In genomic region chr17:70074236-70074830, GRCh38 we compare ENCODE assay signal across 18 cellular contexts. TPM values are rescaled to one million over a fixed set of nuclear protein-coding genes. Genes with fewer than 3 reads are reported as not detected.
"Had no signal": no experiment of that assay in that cellular context is flagged by ENCODE, and none has a peak within 500 bp of the region (broad histone marks: within the 10 kb centered on the region; RNA-seq: fewer than 3 reads in every experiment).

No MANE protein-coding gene starts in this region.

- H3K36me3 ChIP-seq: cardiac muscle cell, gastroesophageal sphincter, spleen, WERI-Rb-1 had no signal

- H3K27me3 ChIP-seq: cardiac muscle cell, gastroesophageal sphincter, spleen had no signal

- DNase-seq: activated CD4-positive, alpha-beta memory T cell treated with anti-CD3 and anti-CD28 coated beads for 36 hours; activated CD4-positive, alpha-beta T cell treated with anti-CD3 and anti-CD28 coated beads for 36 hours; activated CD8-positive, alpha-beta memory T cell treated with anti-CD3 and anti-CD28 coated beads, Interleukin-2, amount 10 ng/mL, durations not matched to agents 7 days and 5 days; activated effector memory CD4-positive, alpha-beta T cell treated with Interleukin-2 at 50 U/mL for 16 hours; activated naive CD4-positive, alpha-beta T cell treated with anti-CD3 and anti-CD28 coated beads, Interleukin-2, amount 50 U/mL, for 16 hours; activated T-cell treated with anti-CD3 and anti-CD28 coated beads, Interleukin-2, amount 50 U/mL, for 4 hours; naive thymus-derived CD4-positive, alpha-beta T cell; psoas muscle; spleen; WERI-Rb-1 had no signal

- H3K27ac Mint-ChIP-seq: activated CD4-positive, alpha-beta memory T cell treated with anti-CD3 and anti-CD28 coated beads for 36 hours; activated CD4-positive, alpha-beta T cell treated with anti-CD3 and anti-CD28 coated beads for 36 hours; activated CD8-positive, alpha-beta memory T cell treated with anti-CD3 and anti-CD28 coated beads, Interleukin-2, amount 10 ng/mL, durations not matched to agents 7 days and 5 days; naive thymus-derived CD4-positive, alpha-beta T cell; stimulated activated naive CD8-positive, alpha-beta T cell treated with anti-CD3 and anti-CD28 coated beads, Interleukin-15, Interleukin-2, amounts not matched to agents 100 ng/mL and 50 ng/mL, for 24 hours; T-helper 1 cell treated with Interleukin-12 subunit alpha and Interleukin-12 subunit beta and Interleukin-4 antibody, amounts not matched to agents 30 μg/mL and 1 μg/mL, for 36 hours had no signal

- H3K4me1 Mint-ChIP-seq: activated CD4-positive, alpha-beta T cell treated with anti-CD3 and anti-CD28 coated beads for 36 hours; activated CD8-positive, alpha-beta memory T cell treated with anti-CD3 and anti-CD28 coated beads, Interleukin-2, amount 10 ng/mL, durations not matched to agents 7 days and 5 days had no signal

- H3K27me3 Mint-ChIP-seq: activated CD8-positive, alpha-beta memory T cell treated with anti-CD3 and anti-CD28 coated beads, Interleukin-2, amount 10 ng/mL, durations not matched to agents 7 days and 5 days had no signal

- H3K9me3 ChIP-seq: gastroesophageal sphincter, mucosa of descending colon, psoas muscle, spleen had no signal

- H3K4me3 ChIP-seq: cardiac muscle cell, gastroesophageal sphincter, lung, mucosa of descending colon, psoas muscle, spleen had no signal

- H3K4me1 ChIP-seq: psoas muscle, spleen had no signal

- H3K4me3 Mint-ChIP-seq: activated CD4-positive, alpha-beta memory T cell treated with anti-CD3 and anti-CD28 coated beads for 36 hours; activated CD4-positive, alpha-beta T cell treated with anti-CD3 and anti-CD28 coated beads for 36 hours; activated CD8-positive, alpha-beta memory T cell treated with anti-CD3 and anti-CD28 coated beads, Interleukin-2, amount 10 ng/mL, durations not matched to agents 7 days and 5 days; activated T-cell treated with anti-CD3 and anti-CD28 coated beads, Interleukin-2, amount 50 U/mL, for 4 hours; naive thymus-derived CD4-positive, alpha-beta T cell; stimulated activated naive CD8-positive, alpha-beta T cell treated with anti-CD3 and anti-CD28 coated beads, Interleukin-15, Interleukin-2, amounts not matched to agents 100 ng/mL and 50 ng/mL, for 24 hours; T-helper 1 cell treated with Interleukin-12 subunit alpha and Interleukin-12 subunit beta and Interleukin-4 antibody, amounts not matched to agents 30 μg/mL and 1 μg/mL, for 36 hours had no signal

- H3K36me3 Mint-ChIP-seq: activated CD4-positive, alpha-beta memory T cell treated with anti-CD3 and anti-CD28 coated beads for 36 hours; activated CD8-positive, alpha-beta memory T cell treated with anti-CD3 and anti-CD28 coated beads, Interleukin-2, amount 10 ng/mL, durations not matched to agents 7 days and 5 days; naive thymus-derived CD4-positive, alpha-beta T cell had no signal

- H3K27ac ChIP-seq: cardiac muscle cell, gastroesophageal sphincter, psoas muscle, spleen, WERI-Rb-1 had no signal

- H3K9me3 Mint-ChIP-seq: activated CD4-positive, alpha-beta memory T cell treated with anti-CD3 and anti-CD28 coated beads for 36 hours; stimulated activated naive CD8-positive, alpha-beta T cell treated with anti-CD3 and anti-CD28 coated beads, Interleukin-15, Interleukin-2, amounts not matched to agents 100 ng/mL and 50 ng/mL, for 24 hours; T-helper 1 cell treated with Interleukin-12 subunit alpha and Interleukin-12 subunit beta and Interleukin-4 antibody, amounts not matched to agents 30 μg/mL and 1 μg/mL, for 36 hours had no signal

- ATAC-seq: activated CD4-positive, alpha-beta T cell treated with anti-CD3 and anti-CD28 coated beads for 36 hours; activated CD8-positive, alpha-beta memory T cell treated with anti-CD3 and anti-CD28 coated beads, Interleukin-2, amount 10 ng/mL, durations not matched to agents 7 days and 5 days; activated T-cell treated with anti-CD3 and anti-CD28 coated beads, Interleukin-2, amount 50 U/mL, for 4 hours; gastroesophageal sphincter; naive thymus-derived CD4-positive, alpha-beta T cell; psoas muscle; sciatic nerve had no signal

RNA-seq across cellular contexts. Expression of gene KCNJ16, which starts 0.7 kb away (rescaled TPM):
- total RNA-seq: activated CD4-positive, alpha-beta memory T cell treated with anti-CD3 and anti-CD28 coated beads for 36 hours; activated CD4-positive, alpha-beta T cell treated with anti-CD3 and anti-CD28 coated beads for 36 hours; activated CD8-positive, alpha-beta memory T cell treated with anti-CD3 and anti-CD28 coated beads, Interleukin-2, amount 10 ng/mL, durations not matched to agents 7 days and 5 days; activated T-cell treated with anti-CD3 and anti-CD28 coated beads, Interleukin-2, amount 50 U/mL, for 4 hours; cardiac muscle cell; naive thymus-derived CD4-positive, alpha-beta T cell; psoas muscle; ureter had no signal
- polyA plus RNA-seq: cardiac muscle cell; naive thymus-derived CD4-positive, alpha-beta T cell had no signal
